ENCODE assay signal across 32 cellular contexts in genomic region chr7:25812086-25812855, GRCh38.
"Had no signal": no experiment of that assay in that cellular context is flagged by ENCODE, and none has a peak within 500 bp of the region (broad histone marks: within the 10 kb centered on the region; RNA-seq: fewer than 3 reads in every experiment).

No MANE protein-coding gene starts in this region.

- H3K9me3 ChIP-seq: ascending aorta, colonic mucosa, gastrocnemius medialis, left ventricle myocardium inferior, neutrophil, right lobe of liver, testis, transverse colon, vagina had no signal

- H3K27me3 ChIP-seq: ascending aorta, brain microvascular endothelial cell, colonic mucosa, gastrocnemius medialis, right lobe of liver, testis, transverse colon, vagina had no signal

- H3K4me1 ChIP-seq: colonic mucosa, left ventricle myocardium inferior, right lobe of liver, testis, vagina had no signal

- DNase-seq: activated CD4-positive, alpha-beta memory T cell treated with anti-CD3 and anti-CD28 coated beads for 36 hours; activated CD4-positive, alpha-beta T cell treated with anti-CD3 and anti-CD28 coated beads, Interleukin-2, amount 10 ng/mL, durations not matched to agents 24 days and 14 days; activated CD8-positive, alpha-beta memory T cell treated with anti-CD3 and anti-CD28 coated beads, Interleukin-2, amount 50 U/mL, for 4 hours; activated gamma-delta T cell; activated naive CD4-positive, alpha-beta T cell treated with anti-CD3 and anti-CD28 coated beads, Interleukin-2, amount 10 ng/mL, durations not matched to agents 7 days and 5 days; activated naive CD8-positive, alpha-beta T cell treated with anti-CD3 and anti-CD28 coated beads, Interleukin-2, amount 10 ng/mL, durations not matched to agents 7 days and 5 days; activated T-cell treated with anti-CD3 and anti-CD28 coated beads, Interleukin-2, amount 50 U/mL, for 1 hour; brain microvascular endothelial cell; central memory CD4-positive, alpha-beta T cell; colonic mucosa; effector CD8-positive, alpha-beta T cell; gastrocnemius medialis; glutamatergic neuron; left ventricle myocardium inferior; naive B cell; nephron progenitor cell; right lobe of liver; stimulated activated CD4-positive, alpha-beta T cell treated with anti-CD3 and anti-CD28 coated beads, Interleukin-12 subunit alpha, Interleukin-12 subunit beta, amount 100 ng/mL, for 4 hours; stimulated activated CD4-positive, alpha-beta T cell treated with anti-CD3 and anti-CD28 coated beads, Interleukin-4, amount 100 ng/mL, for 1 hour; stimulated activated naive CD8-positive, alpha-beta T cell treated with anti-CD3 and anti-CD28 coated beads, Interleukin-15, Interleukin-2, amounts not matched to agents 100 U/mL and 50 U/mL, for 24 hours; T-helper 17 cell; T1000; testis; transverse colon; WERI-Rb-1 had no signal

- ATAC-seq: activated CD4-positive, CD25-positive, alpha-beta regulatory T cell treated with anti-CD3 and anti-CD28 coated beads, Interleukin-2, amount 50 U/mL, for 24 hours; gastrocnemius medialis; right lobe of liver; stimulated activated naive CD8-positive, alpha-beta T cell treated with anti-CD3 and anti-CD28 coated beads, Interleukin-15, Interleukin-2, amounts not matched to agents 100 U/mL and 50 U/mL, for 24 hours; T-helper 17 cell had no signal

- H3K27ac ChIP-seq: ascending aorta, brain microvascular endothelial cell, colonic mucosa, epithelial cell of prostate, gastrocnemius medialis, left ventricle myocardium inferior, neutrophil, right lobe of liver, skin epidermis, testis, transverse colon, vagina, WERI-Rb-1 had no signal

- H3K4me3 ChIP-seq: ascending aorta, colonic mucosa, gastrocnemius medialis, left ventricle myocardium inferior, lung, right lobe of liver, skin epidermis, testis, transverse colon, vagina had no signal

- H3K36me3 ChIP-seq: ascending aorta, brain microvascular endothelial cell, colonic mucosa, gastrocnemius medialis, left ventricle myocardium inferior, neutrophil, right lobe of liver, transverse colon, vagina, WERI-Rb-1 had no signal
